In the genomic region with DNA sequence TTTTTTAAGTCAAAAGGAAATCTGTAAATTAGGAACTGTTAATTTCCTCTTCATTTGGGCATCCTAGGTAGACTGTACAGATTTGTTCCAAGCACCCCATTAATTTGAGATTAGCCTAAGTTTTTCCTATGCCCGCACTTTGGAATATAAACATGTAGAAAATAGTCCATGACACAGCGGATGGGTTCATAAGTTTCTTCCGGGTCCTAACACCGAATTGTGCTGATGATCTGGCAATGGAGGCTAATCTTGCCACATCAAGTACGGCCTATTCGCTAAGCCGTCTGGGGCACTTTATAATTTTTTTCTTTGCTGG, we compare ENCODE assay signal across 8 cellular contexts. TPM values are rescaled to one million over a fixed set of nuclear protein-coding genes. Genes with fewer than 3 reads are reported as not detected.
DNase-seq lines count a peak whose midpoint lies in the region; ATAC-seq, FAIRE-seq and TF ChIP-seq lines count a peak whose summit lies in the region.

No MANE protein-coding gene starts in this region.

- ATAC-seq in HG03039 (IDR thresholded peaks at IDR 0.05; ENCODE audit: unreplicated experiment) = no peak

- H3K4me3 ChIP-seq in NB4 (ENCODE audit: low read depth, low read length) = peak overlapping the region; percentile 74

- TF ChIP-seq CTCF in NB4 (IDR thresholded peaks at IDR 0.05; ENCODE audit: low read depth, low read length) (no peak), endothelial cell (IDR thresholded peaks at IDR 0.05; ENCODE audit: unreplicated experiment) (no peak), osteocyte (IDR thresholded peaks at IDR 0.05) (no peak)

- H3K9me3 Mint-ChIP-seq in endothelial cell (ENCODE audit: unreplicated experiment) (no peaks in the 10 kb centered on the region), osteocyte (ENCODE audit: unreplicated experiment) (no peaks in the 10 kb centered on the region)

- H3K4me1 Mint-ChIP-seq in endothelial cell (ENCODE audit: unreplicated experiment) = peaks cover 13% of the 10 kb centered on the region
- H3K4me1 Mint-ChIP-seq in osteocyte (ENCODE audit: unreplicated experiment) = peaks cover 10% of the 10 kb centered on the region

- H3K4me3 Mint-ChIP-seq in endothelial cell (ENCODE audit: unreplicated experiment) (peak overlapping the region; percentile 91), osteocyte (ENCODE audit: unreplicated experiment) (peak overlapping the region; percentile 80)

- peaks cover 4% of the 10 kb centered on the region for H3K27me3 Mint-ChIP-seq in endothelial cell (ENCODE audit: unreplicated experiment)
- H3K27me3 Mint-ChIP-seq in osteocyte (ENCODE audit: unreplicated experiment) = no peaks in the 10 kb centered on the region

- no peaks in the 10 kb centered on the region for H3K36me3 Mint-ChIP-seq in endothelial cell (ENCODE audit: low read depth, unreplicated experiment)
- peaks cover 3% of the 10 kb centered on the region for H3K36me3 Mint-ChIP-seq in osteocyte (ENCODE audit: unreplicated experiment)

- FAIRE-seq in frontal cortex (lab: Jason Lieb, UNC) = no peak

- DNase-seq in DMS153 treated with DMSO at 0.1 percent for 48 hours (lab: John Stamatoyannopoulos, UW; ENCODE audit: unreplicated experiment) (peak; percentile 72), DMS153 (lab: John Stamatoyannopoulos, UW) (no peak), NB4 (ENCODE audit: low read depth) (no peak), endothelial cell (ENCODE audit: low spot score) (no peak), osteocyte (ENCODE audit: extremely low spot score, unreplicated experiment) (no peak), frontal cortex (ENCODE audit: low spot score in 2 of 2) (no peak), NCI-H146 (lab: John Stamatoyannopoulos, UW) (no peak)

- TF ChIP-seq POLR2A in NB4 (IDR thresholded peaks at IDR 0.05; ENCODE audit: extremely low read depth, insufficient read length) = no peak

- H3K27ac Mint-ChIP-seq in endothelial cell (ENCODE audit: unreplicated experiment) (peak overlapping the region; percentile 99), osteocyte (ENCODE audit: unreplicated experiment) (peak overlapping the region; percentile 99)

RNA-seq across cellular contexts. Expression of a gene that starts 1.2 kb away (rescaled TPM):
- total RNA-seq in endothelial cell (ENCODE audit: unreplicated experiment) (72.9 TPM), osteocyte (80.4 and 89.2 TPM in 2 replicates), frontal cortex (174 TPM)
